In genomic region chr2:196640031-196640548, GRCh38 we compare ENCODE assay signal across 8 cellular contexts. TPM values are rescaled to one million over a fixed set of nuclear protein-coding genes. Genes with fewer than 3 reads are reported as not detected.
DNase-seq lines count a peak whose midpoint lies in the region; ATAC-seq, FAIRE-seq and TF ChIP-seq lines count a peak whose summit lies in the region.

No MANE protein-coding gene starts in this region.

- POLR2A ChIA-PET in activated CD4-positive, alpha-beta memory T cell treated with anti-CD3 and anti-CD28 coated beads for 36 hours (lab: Charles Lee) = no interaction called here
- POLR2A ChIA-PET in HepG2 (lab: Yijun Ruan, JAX) = interaction anchor here (1.0 to 1.3 kb wide), 2 partner anchors 79 to 159 kb away, joined by 3 to 9 read pairs; partner anchors contain the start of gene GTF3C3

- H3K27me3 Mint-ChIP-seq in activated CD4-positive, alpha-beta memory T cell treated with anti-CD3 and anti-CD28 coated beads for 36 hours = no peaks in the 10 kb centered on the region

- H3K36me3 Mint-ChIP-seq in activated CD4-positive, alpha-beta memory T cell treated with anti-CD3 and anti-CD28 coated beads for 36 hours = no peaks in the 10 kb centered on the region

- H3K9ac ChIP-seq in HepG2 (ENCODE audit: insufficient read depth, low read depth, low read length) = peak overlapping the region; percentile 71

- no peaks in the 10 kb centered on the region for H3K27me3 ChIP-seq in left ventricle myocardium inferior (ENCODE audit: low read depth)
- no peaks in the 10 kb centered on the region for H3K27me3 ChIP-seq in HepG2 (ENCODE audit: control insufficient read depth in 1 of 2, insufficient read depth in 2 of 2, low read length in 2 of 2)
- H3K27me3 ChIP-seq in uterus = no peaks in the 10 kb centered on the region

- peak; percentile 4 for FAIRE-seq in HepG2 (lab: Jason Lieb, UNC)

- CTCF ChIA-PET in activated CD4-positive, alpha-beta memory T cell treated with anti-CD3 and anti-CD28 coated beads for 36 hours (lab: Charles Lee) = no interaction called here
- CTCF ChIA-PET in HepG2 (lab: Yijun Ruan, JAX; ENCODE audit: low intra/inter-chr PET ratio, low total read pairs) = no interaction called here

- ATAC-seq in left ventricle myocardium superior (no peak), HepG2 (peak; percentile 28), HG03045 (IDR thresholded peaks at IDR 0.05; ENCODE audit: unreplicated experiment) (no peak)

- H3K4me3 ChIP-seq in left ventricle myocardium inferior = peak overlapping the region; percentile 70
- peak overlapping the region; percentile 75 to 91 (median 77) for H3K4me3 ChIP-seq in HepG2 (replicated peaks in 1 of 3; ENCODE audit: insufficient read depth in 1 of 3, low read depth in 2 of 3, low read length in 3 of 3)
- H3K4me3 ChIP-seq in uterus = peak overlapping the region; percentile 51

- in situ Hi-C loops in HepG2 (cut with HindIII; ENCODE audit: extremely low pct_ligation_motif_present, low pct_unique_long_range_greater_than_20kb) = no loop called here

- 8% methylated on average over 12 of the region's 12 CpGs for WGBS in HepG2 (ENCODE audit: low lambda C conversion rate)

- peak overlapping the region; percentile 98 for H2AFZ ChIP-seq in HepG2 (ENCODE audit: low read length)

- TF ChIP-seq POLR2A in HepG2 (IDR thresholded peaks at IDR 0.05; ENCODE audit: insufficient read depth in 1 of 2, low read depth in 2 of 2, low read length in 2 of 2) = no peak
- TF ChIP-seq POLR2A in uterus (IDR thresholded peaks at IDR 0.05) = no peak

- H3K36me3 ChIP-seq in left ventricle myocardium inferior (no peaks in the 10 kb centered on the region), HepG2 (replicated peaks in 1 of 2; ENCODE audit: control insufficient read depth in 1 of 2, insufficient read depth in 2 of 2, low read length in 2 of 2) (no peaks in the 10 kb centered on the region; a peak in 1 of 5 replicates), uterus (no peaks in the 10 kb centered on the region)

- H3K4me1 ChIP-seq in left ventricle myocardium inferior (peaks cover 7% of the 10 kb centered on the region), HepG2 (ENCODE audit: insufficient read depth, low read length) (peaks cover 23% of the 10 kb centered on the region), uterus (peaks cover 6 to 7% of the 10 kb centered on the region in 2 donors)

- H3K27ac Mint-ChIP-seq in activated CD4-positive, alpha-beta memory T cell treated with anti-CD3 and anti-CD28 coated beads for 36 hours = no peak overlapping the region

- TF ChIP-seq CTCF in left ventricle myocardium inferior (IDR thresholded peaks at IDR 0.05; ENCODE audit: borderline replicate concordance) = no peak
- no peak for TF ChIP-seq CTCF in HepG2 (CRISPR knock-in tag; IDR thresholded peaks at IDR 0.05)
- no peak for TF ChIP-seq CTCF in uterus (IDR thresholded peaks at IDR 0.05)
- TF ChIP-seq CTCF in GM20000 (IDR thresholded peaks at IDR 0.05; ENCODE audit: extremely low read depth, missing control alignments) = no peak

- DNase-seq in left ventricle myocardium inferior (no peak), left ventricle myocardium superior (no peak), HepG2 (ENCODE audit: low spot score) (no peak), uterus (no peak), GM20000 (ENCODE audit: low spot score) (no peak), NCI-H1436 treated with DMSO at 0.1 percent for 48 hours (lab: John Stamatoyannopoulos, UW) (no peak)
- no peak for DNase-seq in activated CD4-positive, alpha-beta memory T cell treated with anti-CD3 and anti-CD28 coated beads for 36 hours

- peaks cover 15% of the 10 kb centered on the region for H3K4me1 Mint-ChIP-seq in activated CD4-positive, alpha-beta memory T cell treated with anti-CD3 and anti-CD28 coated beads for 36 hours (ENCODE audit: low read depth)

- H4K20me1 ChIP-seq in HepG2 (ENCODE audit: insufficient read depth, low read length) = no peaks in the 10 kb centered on the region

- no peak for TF ChIP-seq EP300 in HepG2 (IDR thresholded peaks at IDR 0.05; ENCODE audit: low read depth in 2 of 2, low read length in 2 of 2)
- no peak for TF ChIP-seq EP300 in HepG2 (CRISPR knock-in tag; IDR thresholded peaks at IDR 0.05; ENCODE audit: borderline replicate concordance)

- intact Hi-C loops in left ventricle myocardium inferior (cut with micrococcal nuclease) (no loop called here), left ventricle myocardium superior (cut with micrococcal nuclease) (no loop called here), HepG2 (cut with micrococcal nuclease; ENCODE audit: unreplicated experiment) (loop anchor here (5.0 kb wide), 1 partner anchor 658 kb away; no protein-coding TSS in a partner anchor), uterus (cut with DNase I; ENCODE audit: low total_unique reads) (no loop called here)
- intact Hi-C loops in activated CD4-positive, alpha-beta memory T cell treated with anti-CD3 and anti-CD28 coated beads for 36 hours (cut with micrococcal nuclease) = no loop called here

- TSS peak; percentile 70 for BruUV-seq in HepG2 (replicated peaks; lab: Mats Ljungman, UMichigan)

- H3K79me2 ChIP-seq in HepG2 (ENCODE audit: insufficient read depth, low read length) = peaks cover 8% of the 10 kb centered on the region

- H3K27ac ChIP-seq in left ventricle myocardium inferior (replicated peaks) (peak overlapping the region; percentile 43), HepG2 (ENCODE audit: extremely low read length, insufficient read depth, low read length) (peak overlapping the region; percentile 73), uterus (no peak overlapping the region)

- TF ChIP-seq RAD21 in HepG2 (CRISPR knock-in tag; IDR thresholded peaks at IDR 0.05) = no peak

- peak overlapping the region; percentile 90 for H3K4me3 Mint-ChIP-seq in activated CD4-positive, alpha-beta memory T cell treated with anti-CD3 and anti-CD28 coated beads for 36 hours

- H3K9me3 Mint-ChIP-seq in activated CD4-positive, alpha-beta memory T cell treated with anti-CD3 and anti-CD28 coated beads for 36 hours = no peaks in the 10 kb centered on the region

- H3K4me2 ChIP-seq in HepG2 (ENCODE audit: low read depth, low read length) = peak overlapping the region; percentile 78

- H3K9me3 ChIP-seq in left ventricle myocardium inferior (replicated peaks) (no peaks in the 10 kb centered on the region), HepG2 (ENCODE audit: low read length) (no peaks in the 10 kb centered on the region), uterus (no peaks in the 10 kb centered on the region)

RNA-seq across cellular contexts. Expression of gene CCDC150, which starts 0.6 kb away (rescaled TPM):
- 0.66 TPM for total RNA-seq in left ventricle myocardium inferior
- 0.74 TPM for total RNA-seq in left ventricle myocardium superior
- total RNA-seq in activated CD4-positive, alpha-beta memory T cell treated with anti-CD3 and anti-CD28 coated beads for 36 hours = 10 to 100 TPM; 13.2 to 13.9 TPM
- 9.1 and 32.6 TPM in 2 replicates for total RNA-seq in HepG2 (2016; rRNA removed; fragmentation: Illumina TruSeq; extraction: Trizol)
- 22.5 and 30.6 TPM in 2 replicates for total RNA-seq in HepG2 (2016; cell fraction: cytosol; rRNA removed; fragmentation: Illumina TruSeq; extraction: Trizol; ENCODE audit: low read depth)
- 9.9 and 25.9 TPM in 2 replicates for total RNA-seq in HepG2 (2016; cell fraction: insoluble cytoplasmic fraction; rRNA removed; fragmentation: Illumina TruSeq; extraction: Trizol)
- 11.8 and 12.1 TPM in 2 replicates for total RNA-seq in HepG2 (2016; cell fraction: membrane; rRNA removed; fragmentation: Illumina TruSeq; extraction: Trizol)
- 77.0 and 86.0 TPM in 2 replicates for total RNA-seq in HepG2 (2016; cell fraction: nucleus; rRNA removed; fragmentation: Illumina TruSeq; extraction: Trizol)
- polyA plus RNA-seq in HepG2 (2011; rRNA removed) = 10.2 and 14.9 TPM in 2 replicates
- 1.2 and 1.3 TPM in 2 replicates for polyA plus RNA-seq in HepG2 (2011; cell fraction: cytosol; rRNA removed)
- 48.3 and 49.7 TPM in 2 replicates for polyA plus RNA-seq in HepG2 (2011; cell fraction: nucleus; rRNA removed)
- polyA plus RNA-seq in HepG2 (2012) = 5.8 and 13.7 TPM in 2 replicates
- 1.1 and 1.8 TPM in 2 replicates for polyA plus RNA-seq in HepG2 (2016; cell fraction: cytosol; fragmentation: Illumina TruSeq; extraction: Trizol; ENCODE audit: low read depth)
- polyA plus RNA-seq in HepG2 (2016; cell fraction: insoluble cytoplasmic fraction; fragmentation: Illumina TruSeq; extraction: Trizol; ENCODE audit: low read depth) = 7.3 and 7.7 TPM in 2 replicates
- 2.2 and 2.5 TPM in 2 replicates for polyA plus RNA-seq in HepG2 (2016; cell fraction: membrane; fragmentation: Illumina TruSeq; extraction: Trizol; ENCODE audit: low read depth)
- 87.9 and 102 TPM in 2 replicates for polyA plus RNA-seq in HepG2 (2016; cell fraction: nucleus; fragmentation: Illumina TruSeq; extraction: Trizol; ENCODE audit: insufficient read depth, low read depth)
- 4.6 and 8.0 TPM in 2 replicates for polyA minus RNA-seq in HepG2 (2011; rRNA and poly(A)+ RNA removed; ENCODE audit: low replicate concordance)
- polyA minus RNA-seq in HepG2 (2011; cell fraction: cytosol; rRNA and poly(A)+ RNA removed) = 2.0 and 2.3 TPM in 2 replicates
- 85.5 and 85.6 TPM in 2 replicates for polyA minus RNA-seq in HepG2 (2011; cell fraction: nucleus; rRNA and poly(A)+ RNA removed)
- total RNA-seq in uterus = 100 to 1,000 TPM in 1 of 4 donors, 1 to 10 TPM in 2, under 1 TPM in 1; 0.29 to 520 (median 4.0) TPM

RNA-seq across cellular contexts. Expression of gene HECW2, which starts 46.7 kb away (rescaled TPM):
- 16.1 TPM for total RNA-seq in left ventricle myocardium inferior
- total RNA-seq in left ventricle myocardium superior = 36.9 TPM
- total RNA-seq in activated CD4-positive, alpha-beta memory T cell treated with anti-CD3 and anti-CD28 coated beads for 36 hours = 1 to 10 TPM; 1.4 to 2.3 TPM
- 0.06 and 0.15 TPM in 2 replicates for total RNA-seq in HepG2 (2016; rRNA removed; fragmentation: Illumina TruSeq; extraction: Trizol)
- not detected in 2 replicates for total RNA-seq in HepG2 (2016; cell fraction: cytosol; rRNA removed; fragmentation: Illumina TruSeq; extraction: Trizol; ENCODE audit: low read depth)
- total RNA-seq in HepG2 (2016; cell fraction: insoluble cytoplasmic fraction; rRNA removed; fragmentation: Illumina TruSeq; extraction: Trizol) = 0.06 and 0.09 TPM in 2 replicates
- not detected in 2 replicates for total RNA-seq in HepG2 (2016; cell fraction: membrane; rRNA removed; fragmentation: Illumina TruSeq; extraction: Trizol)
- total RNA-seq in HepG2 (2016; cell fraction: nucleus; rRNA removed; fragmentation: Illumina TruSeq; extraction: Trizol) = 0.19 and 0.37 TPM in 2 replicates
- not detected in 2 replicates for polyA plus RNA-seq in HepG2 (2011; rRNA removed)
- polyA plus RNA-seq in HepG2 (2011; cell fraction: cytosol; rRNA removed) = 0.06 and 0.08 TPM in 2 replicates
- polyA plus RNA-seq in HepG2 (2011; cell fraction: nucleus; rRNA removed) = 0.05 TPM in 1 of 2 replicates, not detected in the other
- not detected in 2 replicates for polyA plus RNA-seq in HepG2 (2012)
- polyA plus RNA-seq in HepG2 (2016; cell fraction: cytosol; fragmentation: Illumina TruSeq; extraction: Trizol; ENCODE audit: low read depth) = not detected in 2 replicates
- polyA plus RNA-seq in HepG2 (2016; cell fraction: insoluble cytoplasmic fraction; fragmentation: Illumina TruSeq; extraction: Trizol; ENCODE audit: low read depth) = not detected in 2 replicates
- polyA plus RNA-seq in HepG2 (2016; cell fraction: membrane; fragmentation: Illumina TruSeq; extraction: Trizol; ENCODE audit: low read depth) = not detected in 2 replicates
- 0.21 TPM in 1 of 2 replicates, not detected in the other for polyA plus RNA-seq in HepG2 (2016; cell fraction: nucleus; fragmentation: Illumina TruSeq; extraction: Trizol; ENCODE audit: insufficient read depth, low read depth)
- 0.06 and 10.3 TPM in 2 replicates for polyA minus RNA-seq in HepG2 (2011; rRNA and poly(A)+ RNA removed; ENCODE audit: low replicate concordance)
- polyA minus RNA-seq in HepG2 (2011; cell fraction: cytosol; rRNA and poly(A)+ RNA removed) = not detected in 2 replicates
- 0.39 TPM in 1 of 2 replicates, not detected in the other for polyA minus RNA-seq in HepG2 (2011; cell fraction: nucleus; rRNA and poly(A)+ RNA removed)
- 10 to 100 TPM in 2 of 4 donors, 1 to 10 TPM in 2; 5.3 to 27.9 (median 15.0) TPM for total RNA-seq in uterus

Comparison
In these comparisons a context has a peak if more than half of its experiments do, and no peak if none do; other contexts are left out.
1. H3K27ac ChIP-seq: peak in left ventricle myocardium inferior (single experiment) and HepG2 (single experiment); none in uterus (0 of 2).
2. Peak in every context shown above with its lines, with median percentiles within 50 percentile points of each other: H3K4me3 ChIP-seq.